In genomic region chr1:210556475-210556874, GRCh38 we compare ENCODE assay signal across 4 cellular contexts.
TF ChIP-seq lines count a peak whose summit lies in the region.

No MANE protein-coding gene starts in this region.

TF ChIP-seq in SK-N-SH, 30 proteins besides CTCF, POLR2A, EP300 and RAD21:
- TF ChIP-seq USF2 (IDR thresholded peaks at IDR 0.05; ENCODE audit: borderline replicate concordance, low read depth, low read length): no peak
- peak; percentile 24; the same call in 1 of the 2 replicates for TF ChIP-seq GATA2 (CRISPR knock-in tag; IDR thresholded peaks at IDR 0.05)
- no peak for TF ChIP-seq TCF12 (IDR thresholded peaks at IDR 0.05)

TF ChIP-seq in SK-N-SH treated with all-trans-retinoic acid at 6 μM for 48 hours, 23 proteins besides CTCF, POLR2A, EP300 and RAD21 (continued from another document):
- no peak for TF ChIP-seq ZNF565 (CRISPR knock-in tag; conservative IDR thresholded peaks at IDR 0.05; ENCODE audit: low read depth)
- no peak for TF ChIP-seq SNAI2 (CRISPR knock-in tag; IDR thresholded peaks at IDR 0.05)
- TF ChIP-seq ZNF8 (CRISPR knock-in tag; IDR thresholded peaks at IDR 0.05): no peak
- no peak for TF ChIP-seq TSHZ2 (CRISPR knock-in tag; IDR thresholded peaks at IDR 0.05)
TF ChIP-seq in SK-N-SH treated with all-trans-retinoic acid at 6 μM for 48 hours: peak in this region for 0.

TF ChIP-seq in HEK293, 187 proteins besides CTCF, POLR2A, EP300 and RAD21:
- no peak for TF ChIP-seq ZBTB10 (tag by site-specific recombination; IDR thresholded peaks at IDR 0.05)
- no peak for TF ChIP-seq ZNF433 (tag by site-specific recombination; IDR thresholded peaks at IDR 0.05; ENCODE audit: low read depth)
- TF ChIP-seq ZIC2 (tag by site-specific recombination; IDR thresholded peaks at IDR 0.05): peak; percentile 62
- no peak for TF ChIP-seq ZNF391 (tag by site-specific recombination; IDR thresholded peaks at IDR 0.05; ENCODE audit: borderline replicate concordance, low read depth)
- TF ChIP-seq SETDB1 (IDR thresholded peaks at IDR 0.05; ENCODE audit: insufficient read length, low read length): no peak
- no peak for TF ChIP-seq YY1 (tag by site-specific recombination; IDR thresholded peaks at IDR 0.05)
- no peak for TF ChIP-seq ZNF701 (tag by site-specific recombination; IDR thresholded peaks at IDR 0.05)

TF ChIP-seq in K562, 482 proteins besides CTCF, POLR2A, EP300 and RAD21 (continued from another document):
- TF ChIP-seq, protein P1, sequence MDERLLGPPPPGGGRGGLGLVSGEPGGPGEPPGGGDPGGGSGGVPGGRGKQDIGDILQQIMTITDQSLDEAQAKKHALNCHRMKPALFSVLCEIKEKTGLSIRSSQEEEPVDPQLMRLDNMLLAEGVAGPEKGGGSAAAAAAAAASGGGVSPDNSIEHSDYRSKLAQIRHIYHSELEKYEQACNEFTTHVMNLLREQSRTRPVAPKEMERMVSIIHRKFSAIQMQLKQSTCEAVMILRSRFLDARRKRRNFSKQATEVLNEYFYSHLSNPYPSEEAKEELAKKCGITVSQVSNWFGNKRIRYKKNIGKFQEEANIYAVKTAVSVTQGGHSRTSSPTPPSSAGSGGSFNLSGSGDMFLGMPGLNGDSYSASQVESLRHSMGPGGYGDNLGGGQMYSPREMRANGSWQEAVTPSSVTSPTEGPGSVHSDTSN (CRISPR knock-in tag; IDR thresholded peaks at IDR 0.05; ENCODE audit: low read depth): 0 out of 2 replicates have a peak, but pooled peaks have one; percentile 37
- TF ChIP-seq, protein P1 (tag; conservative IDR thresholded peaks at IDR 0.05; ENCODE audit: low read depth): no peak
- peak; percentile 23; the same call in 1 of the 2 replicates for TF ChIP-seq MAFG (tag; conservative IDR thresholded peaks at IDR 0.05)
- peak; percentile 62 for TF ChIP-seq MEIS2 (IDR thresholded peaks at IDR 0.05; ENCODE audit: partially characterized antibody)
- no peak for TF ChIP-seq HNRNPLL (IDR thresholded peaks at IDR 0.05; ENCODE audit: low read depth, low read length, poor library complexity, severe bottlenecking)
- TF ChIP-seq GATAD2A (IDR thresholded peaks at IDR 0.05): no peak
